11 cellular contexts compared by ENCODE assay signal in the genomic region with DNA sequence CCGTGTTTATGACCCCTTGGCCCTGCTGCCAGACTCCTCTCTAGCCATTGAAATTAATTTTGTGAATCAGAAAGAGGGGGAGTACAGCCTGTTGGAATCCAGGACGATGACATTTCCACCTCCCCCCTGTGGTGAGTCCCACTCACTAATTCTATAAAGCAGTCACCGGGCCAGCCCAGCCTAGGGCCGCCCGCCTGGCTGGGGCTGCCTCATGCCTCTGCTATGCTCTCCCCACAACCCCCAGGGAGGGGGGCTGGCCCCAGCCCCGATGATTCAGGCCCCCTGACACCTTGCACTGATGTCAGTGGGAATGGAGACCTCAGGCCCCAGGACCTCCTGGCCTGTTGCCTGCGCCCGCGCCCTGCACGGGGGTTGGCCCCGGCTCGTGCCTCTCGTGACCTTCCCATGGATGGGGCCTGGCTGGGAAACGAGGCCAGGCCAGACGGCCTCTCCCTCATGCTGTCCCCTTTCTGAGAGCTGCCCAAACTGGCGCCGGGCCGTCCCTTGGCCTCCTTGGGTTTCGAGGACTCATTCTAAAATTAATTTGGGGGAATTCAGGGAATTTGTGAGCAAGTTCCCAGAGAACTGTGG. TPM values are rescaled to one million over a fixed set of nuclear protein-coding genes. Genes with fewer than 3 reads are reported as not detected.
DNase-seq lines count a peak whose midpoint lies in the region; ATAC-seq and TF ChIP-seq lines count a peak whose summit lies in the region.
"Had no signal": no experiment of that assay in that cellular context is flagged by ENCODE, and none has a peak within 500 bp of the region (broad histone marks: within the 10 kb centered on the region; RNA-seq: fewer than 3 reads in every experiment).

No MANE protein-coding gene starts in this region.

- H3K4me3 ChIP-seq in brain microvascular endothelial cell (ENCODE audit: low read depth, low read length) (no peak overlapping the region), stomach (no peak overlapping the region)
- H3K4me3 ChIP-seq: K562 had no signal

- no peaks in the 10 kb centered on the region for H3K27me3 Mint-ChIP-seq in activated CD8-positive, alpha-beta T cell treated with anti-CD3 and anti-CD28 coated beads, Interleukin-2, amount 10 ng/mL, durations not matched to agents 7 days and 5 days (ENCODE audit: low read depth)
- no peaks in the 10 kb centered on the region for H3K27me3 Mint-ChIP-seq in activated T-cell treated with anti-CD3 and anti-CD28 coated beads, Interleukin-2, amount 50 U/mL, for 72 hours (ENCODE audit: low read depth)

- H3K9me3 Mint-ChIP-seq in activated CD8-positive, alpha-beta T cell treated with anti-CD3 and anti-CD28 coated beads, Interleukin-2, amount 10 ng/mL, durations not matched to agents 7 days and 5 days (ENCODE audit: insufficient read depth), result no peaks in the 10 kb centered on the region
- no peaks in the 10 kb centered on the region for H3K9me3 Mint-ChIP-seq in activated T-cell treated with anti-CD3 and anti-CD28 coated beads, Interleukin-2, amount 50 U/mL, for 72 hours

- H3K9me3 ChIP-seq in stomach, result peaks cover 5 to 20% (median 8%) of the 10 kb centered on the region in 4 donors

- no peak overlapping the region for H3K4me3 Mint-ChIP-seq in activated CD8-positive, alpha-beta T cell treated with anti-CD3 and anti-CD28 coated beads, Interleukin-2, amount 10 ng/mL, durations not matched to agents 7 days and 5 days
- H3K4me3 Mint-ChIP-seq in activated T-cell treated with anti-CD3 and anti-CD28 coated beads, Interleukin-2, amount 50 U/mL, for 72 hours, result no peak overlapping the region

- intact Hi-C loops in stomach (cut with DNase I; ENCODE audit: low total_unique reads), result no loop called here

- no peaks in the 10 kb centered on the region for H3K36me3 Mint-ChIP-seq in activated CD8-positive, alpha-beta T cell treated with anti-CD3 and anti-CD28 coated beads, Interleukin-2, amount 10 ng/mL, durations not matched to agents 7 days and 5 days (ENCODE audit: low read depth)
- H3K36me3 Mint-ChIP-seq in activated T-cell treated with anti-CD3 and anti-CD28 coated beads, Interleukin-2, amount 50 U/mL, for 72 hours (ENCODE audit: insufficient read depth in 2 of 2), result no peaks in the 10 kb centered on the region

- H3K27ac Mint-ChIP-seq in activated CD8-positive, alpha-beta T cell treated with anti-CD3 and anti-CD28 coated beads, Interleukin-2, amount 10 ng/mL, durations not matched to agents 7 days and 5 days, result no peak overlapping the region
- no peak overlapping the region for H3K27ac Mint-ChIP-seq in activated T-cell treated with anti-CD3 and anti-CD28 coated beads, Interleukin-2, amount 50 U/mL, for 72 hours

- 60 to 83% (median 68%) methylated on average over 18 to 19 of the region's 19 CpGs for WGBS in stomach, 5 donors

- POLR2A ChIA-PET in activated CD8-positive, alpha-beta T cell treated with anti-CD3 and anti-CD28 coated beads, Interleukin-2, amount 10 ng/mL, durations not matched to agents 7 days and 5 days (lab: Charles Lee), result no interaction called here

- TF ChIP-seq CTCF in brain microvascular endothelial cell (IDR thresholded peaks at IDR 0.05; ENCODE audit: low read depth, low read length, missing control alignments) (peak; percentile 39), stomach (IDR thresholded peaks at IDR 0.05) (no peak)

- H3K4me1 Mint-ChIP-seq in activated CD8-positive, alpha-beta T cell treated with anti-CD3 and anti-CD28 coated beads, Interleukin-2, amount 10 ng/mL, durations not matched to agents 7 days and 5 days (ENCODE audit: low read depth), result peaks cover 8% of the 10 kb centered on the region
- peaks cover 21% of the 10 kb centered on the region for H3K4me1 Mint-ChIP-seq in activated T-cell treated with anti-CD3 and anti-CD28 coated beads, Interleukin-2, amount 50 U/mL, for 72 hours (ENCODE audit: low read depth)

- H3K27me3 ChIP-seq in brain microvascular endothelial cell (replicated peaks) (no peaks in the 10 kb centered on the region), stomach (no peaks in the 10 kb centered on the region)

- in situ Hi-C loops in brain microvascular endothelial cell (cut with HindIII; ENCODE audit: low pct_ligation_motif_present, low sequenced_read_pairs), result no loop called here

- DNase-seq in HCEC 1CT (peak; percentile 95), brain microvascular endothelial cell (peak; percentile 89), kidney glomerular epithelial cell (lab: John Stamatoyannopoulos, UW) (peak; percentile 98), stomach (no peak)
- DNase-seq in activated CD8-positive, alpha-beta T cell treated with anti-CD3 and anti-CD28 coated beads, Interleukin-2, amount 10 ng/mL, durations not matched to agents 7 days and 5 days, result no peak
- no peak for DNase-seq in activated T-cell treated with anti-CD3 and anti-CD28 coated beads, Interleukin-2, amount 50 U/mL, for 72 hours

- H3K36me3 ChIP-seq in brain microvascular endothelial cell (replicated peaks) (no peaks in the 10 kb centered on the region), stomach (no peaks in the 10 kb centered on the region)

- peak overlapping the region; percentile 42 for H3K27ac ChIP-seq in brain microvascular endothelial cell
- peak overlapping the region in 4 of 5 donors; percentile 55 to 73 (median 62) for H3K27ac ChIP-seq in stomach

- no peak for ATAC-seq in activated CD8-positive, alpha-beta T cell treated with anti-CD3 and anti-CD28 coated beads, Interleukin-2, amount 10 ng/mL, durations not matched to agents 7 days and 5 days
- ATAC-seq in activated T-cell treated with anti-CD3 and anti-CD28 coated beads, Interleukin-2, amount 50 U/mL, for 72 hours (replicated peaks in 1 of 2), result no peak
- ATAC-seq in HG03139 (IDR thresholded peaks at IDR 0.05; ENCODE audit: unreplicated experiment), result no peak
- no peak for ATAC-seq in GM21390 (IDR thresholded peaks at IDR 0.05; ENCODE audit: unreplicated experiment)
- ATAC-seq: K562 had no signal

- H3K4me1 ChIP-seq in stomach, result peaks cover 16 to 48% (median 32%) of the 10 kb centered on the region in 4 donors

- no peak for TF ChIP-seq POLR2A in stomach (IDR thresholded peaks at IDR 0.05)

- CTCF ChIA-PET in activated CD8-positive, alpha-beta T cell treated with anti-CD3 and anti-CD28 coated beads, Interleukin-2, amount 10 ng/mL, durations not matched to agents 7 days and 5 days (lab: Charles Lee), result no interaction called here

- no peak for TF ChIP-seq EP300 in stomach (IDR thresholded peaks at IDR 0.05)

RNA-seq across cellular contexts. Expression of gene TMEM270, which starts 34.0 kb away (rescaled TPM):
- not detected for total RNA-seq in stomach
- not detected for polyA plus RNA-seq in stomach
- not detected for total RNA-seq in activated CD8-positive, alpha-beta T cell treated with anti-CD3 and anti-CD28 coated beads, Interleukin-2, amount 10 ng/mL, durations not matched to agents 7 days and 5 days
- total RNA-seq in activated T-cell treated with anti-CD3 and anti-CD28 coated beads, Interleukin-2, amount 50 U/mL, for 72 hours, result not detected
- total RNA-seq: endothelial cell of umbilical vein, K562, OCI-LY7 had no signal
- polyA plus RNA-seq: endothelial cell of umbilical vein, K562 had no signal

RNA-seq across cellular contexts. Expression of gene METTL27, which starts 52.6 kb away (rescaled TPM):
- 1 to 10 TPM in 2 of 5 donors, under 1 TPM in 1, not detected in 2; 0.87 to 4.8 (median 3.0) TPM for total RNA-seq in stomach
- polyA plus RNA-seq in stomach, result under 1 TPM in 1 of 3 donors, not detected in 2; 0.80 TPM
- not detected for total RNA-seq in activated CD8-positive, alpha-beta T cell treated with anti-CD3 and anti-CD28 coated beads, Interleukin-2, amount 10 ng/mL, durations not matched to agents 7 days and 5 days
- total RNA-seq in activated T-cell treated with anti-CD3 and anti-CD28 coated beads, Interleukin-2, amount 50 U/mL, for 72 hours, result 1 to 10 TPM in 1 of 2 donors, not detected in 1; 1.8 TPM

Comparison
In these comparisons a context has a peak if more than half of its experiments do, and no peak if none do; other contexts are left out.
1. DNase-seq: peak in HCEC 1CT (single experiment), brain microvascular endothelial cell (single experiment) and kidney glomerular epithelial cell (single experiment); none in stomach (single experiment), activated CD8-positive, alpha-beta T cell treated with anti-CD3 and anti-CD28 coated beads, Interleukin-2, amount 10 ng/mL, durations not matched to agents 7 days and 5 days (single experiment) and activated T-cell treated with anti-CD3 and anti-CD28 coated beads, Interleukin-2, amount 50 U/mL, for 72 hours (0 of 2).